In the genomic region with DNA sequence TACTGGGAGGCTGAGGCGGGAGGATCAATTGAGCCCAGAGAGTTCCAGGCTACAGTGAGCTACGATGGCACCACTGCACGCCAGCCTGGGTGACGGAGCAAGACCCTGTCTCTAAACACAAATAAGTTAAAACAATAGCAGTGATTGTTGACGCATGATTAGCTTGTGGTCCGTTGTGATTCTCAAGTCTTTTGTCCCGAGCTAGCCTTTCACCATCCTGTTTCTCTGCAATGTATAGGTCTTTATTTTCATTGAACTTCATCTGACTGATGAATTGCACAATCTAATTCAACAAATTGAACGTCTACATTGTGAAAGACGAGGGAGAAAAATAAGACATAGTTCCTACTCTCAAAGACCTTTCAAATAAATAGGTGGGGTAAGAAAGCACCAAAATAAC, we compare ENCODE assay signal across 3 cellular contexts.
TF ChIP-seq lines count a peak whose summit lies in the region.

No MANE protein-coding gene starts in this region.

TF ChIP-seq in GM23338, 12 proteins besides CTCF, POLR2A, EP300 and RAD21 (continues in another document):
- TF ChIP-seq, protein P1, sequence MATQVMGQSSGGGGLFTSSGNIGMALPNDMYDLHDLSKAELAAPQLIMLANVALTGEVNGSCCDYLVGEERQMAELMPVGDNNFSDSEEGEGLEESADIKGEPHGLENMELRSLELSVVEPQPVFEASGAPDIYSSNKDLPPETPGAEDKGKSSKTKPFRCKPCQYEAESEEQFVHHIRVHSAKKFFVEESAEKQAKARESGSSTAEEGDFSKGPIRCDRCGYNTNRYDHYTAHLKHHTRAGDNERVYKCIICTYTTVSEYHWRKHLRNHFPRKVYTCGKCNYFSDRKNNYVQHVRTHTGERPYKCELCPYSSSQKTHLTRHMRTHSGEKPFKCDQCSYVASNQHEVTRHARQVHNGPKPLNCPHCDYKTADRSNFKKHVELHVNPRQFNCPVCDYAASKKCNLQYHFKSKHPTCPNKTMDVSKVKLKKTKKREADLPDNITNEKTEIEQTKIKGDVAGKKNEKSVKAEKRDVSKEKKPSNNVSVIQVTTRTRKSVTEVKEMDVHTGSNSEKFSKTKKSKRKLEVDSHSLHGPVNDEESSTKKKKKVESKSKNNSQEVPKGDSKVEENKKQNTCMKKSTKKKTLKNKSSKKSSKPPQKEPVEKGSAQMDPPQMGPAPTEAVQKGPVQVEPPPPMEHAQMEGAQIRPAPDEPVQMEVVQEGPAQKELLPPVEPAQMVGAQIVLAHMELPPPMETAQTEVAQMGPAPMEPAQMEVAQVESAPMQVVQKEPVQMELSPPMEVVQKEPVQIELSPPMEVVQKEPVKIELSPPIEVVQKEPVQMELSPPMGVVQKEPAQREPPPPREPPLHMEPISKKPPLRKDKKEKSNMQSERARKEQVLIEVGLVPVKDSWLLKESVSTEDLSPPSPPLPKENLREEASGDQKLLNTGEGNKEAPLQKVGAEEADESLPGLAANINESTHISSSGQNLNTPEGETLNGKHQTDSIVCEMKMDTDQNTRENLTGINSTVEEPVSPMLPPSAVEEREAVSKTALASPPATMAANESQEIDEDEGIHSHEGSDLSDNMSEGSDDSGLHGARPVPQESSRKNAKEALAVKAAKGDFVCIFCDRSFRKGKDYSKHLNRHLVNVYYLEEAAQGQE (IDR thresholded peaks at IDR 0.05; ENCODE audit: unreplicated experiment): no peak

TF ChIP-seq in K562, 482 proteins besides CTCF, POLR2A, EP300 and RAD21:
- TF ChIP-seq CBX8 (IDR thresholded peaks at IDR 0.05; ENCODE audit: borderline replicate concordance, extremely low read depth, low read depth, low read length, poor library complexity, severe bottlenecking) (peak; percentile 43), ZNF696 (CRISPR knock-in tag; conservative IDR thresholded peaks at IDR 0.05) (no peak), SMAD3 (CRISPR knock-in tag; conservative IDR thresholded peaks at IDR 0.05) (no peak), ZNF431 (CRISPR knock-in tag; IDR thresholded peaks at IDR 0.05) (no peak)
- TF ChIP-seq, protein P2, sequence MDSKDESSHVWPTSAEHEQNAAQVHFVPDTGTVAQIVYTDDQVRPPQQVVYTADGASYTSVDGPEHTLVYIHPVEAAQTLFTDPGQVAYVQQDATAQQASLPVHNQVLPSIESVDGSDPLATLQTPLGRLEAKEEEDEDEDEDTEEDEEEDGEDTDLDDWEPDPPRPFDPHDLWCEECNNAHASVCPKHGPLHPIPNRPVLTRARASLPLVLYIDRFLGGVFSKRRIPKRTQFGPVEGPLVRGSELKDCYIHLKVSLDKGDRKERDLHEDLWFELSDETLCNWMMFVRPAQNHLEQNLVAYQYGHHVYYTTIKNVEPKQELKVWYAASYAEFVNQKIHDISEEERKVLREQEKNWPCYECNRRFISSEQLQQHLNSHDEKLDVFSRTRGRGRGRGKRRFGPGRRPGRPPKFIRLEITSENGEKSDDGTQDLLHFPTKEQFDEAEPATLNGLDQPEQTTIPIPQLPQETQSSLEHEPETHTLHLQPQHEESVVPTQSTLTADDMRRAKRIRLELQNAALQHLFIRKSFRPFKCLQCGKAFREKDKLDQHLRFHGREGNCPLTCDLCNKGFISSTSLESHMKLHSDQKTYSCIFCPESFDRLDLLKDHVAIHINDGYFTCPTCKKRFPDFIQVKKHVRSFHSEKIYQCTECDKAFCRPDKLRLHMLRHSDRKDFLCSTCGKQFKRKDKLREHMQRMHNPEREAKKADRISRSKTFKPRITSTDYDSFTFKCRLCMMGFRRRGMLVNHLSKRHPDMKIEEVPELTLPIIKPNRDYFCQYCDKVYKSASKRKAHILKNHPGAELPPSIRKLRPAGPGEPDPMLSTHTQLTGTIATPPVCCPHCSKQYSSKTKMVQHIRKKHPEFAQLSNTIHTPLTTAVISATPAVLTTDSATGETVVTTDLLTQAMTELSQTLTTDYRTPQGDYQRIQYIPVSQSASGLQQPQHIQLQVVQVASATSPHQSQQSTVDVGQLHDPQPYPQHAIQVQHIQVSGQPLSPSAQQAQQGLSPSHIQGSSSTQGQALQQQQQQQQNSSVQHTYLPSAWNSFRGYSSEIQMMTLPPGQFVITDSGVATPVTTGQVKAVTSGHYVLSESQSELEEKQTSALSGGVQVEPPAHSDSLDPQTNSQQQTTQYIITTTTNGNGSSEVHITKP (IDR thresholded peaks at IDR 0.05; ENCODE audit: partially characterized antibody): no peak
- TF ChIP-seq, protein P3, sequence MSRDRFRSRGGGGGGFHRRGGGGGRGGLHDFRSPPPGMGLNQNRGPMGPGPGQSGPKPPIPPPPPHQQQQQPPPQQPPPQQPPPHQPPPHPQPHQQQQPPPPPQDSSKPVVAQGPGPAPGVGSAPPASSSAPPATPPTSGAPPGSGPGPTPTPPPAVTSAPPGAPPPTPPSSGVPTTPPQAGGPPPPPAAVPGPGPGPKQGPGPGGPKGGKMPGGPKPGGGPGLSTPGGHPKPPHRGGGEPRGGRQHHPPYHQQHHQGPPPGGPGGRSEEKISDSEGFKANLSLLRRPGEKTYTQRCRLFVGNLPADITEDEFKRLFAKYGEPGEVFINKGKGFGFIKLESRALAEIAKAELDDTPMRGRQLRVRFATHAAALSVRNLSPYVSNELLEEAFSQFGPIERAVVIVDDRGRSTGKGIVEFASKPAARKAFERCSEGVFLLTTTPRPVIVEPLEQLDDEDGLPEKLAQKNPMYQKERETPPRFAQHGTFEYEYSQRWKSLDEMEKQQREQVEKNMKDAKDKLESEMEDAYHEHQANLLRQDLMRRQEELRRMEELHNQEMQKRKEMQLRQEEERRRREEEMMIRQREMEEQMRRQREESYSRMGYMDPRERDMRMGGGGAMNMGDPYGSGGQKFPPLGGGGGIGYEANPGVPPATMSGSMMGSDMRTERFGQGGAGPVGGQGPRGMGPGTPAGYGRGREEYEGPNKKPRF (IDR thresholded peaks at IDR 0.05; ENCODE audit: low read depth, low read length): no peak

TF ChIP-seq in GM12891, 5 proteins besides CTCF, POLR2A, EP300 and RAD21:
- no peak for TF ChIP-seq PAX5 (IDR thresholded peaks at IDR 0.05; ENCODE audit: insufficient read depth, low read length, severe bottlenecking)
- TF ChIP-seq SPI1 (IDR thresholded peaks at IDR 0.05; ENCODE audit: low read depth, low read length): no peak
- TF ChIP-seq TAF1 (IDR thresholded peaks at IDR 0.05; ENCODE audit: low read depth, low read length): no peak
- no peak for TF ChIP-seq POU2F2 (IDR thresholded peaks at IDR 0.05; ENCODE audit: low read depth, low read length)
- no peak for TF ChIP-seq POLR2AphosphoS5 (IDR thresholded peaks at IDR 0.05; ENCODE audit: low read depth, low read length)
